Comparison of ENCODE assay signal across 15 cellular contexts in genomic region chr7:471191-471865, GRCh38. TPM values are rescaled to one million over a fixed set of nuclear protein-coding genes. Genes with fewer than 3 reads are reported as not detected.
DNase-seq lines count a peak whose midpoint lies in the region; TF ChIP-seq lines count a peak whose summit lies in the region.
"Had no signal": no experiment of that assay in that cellular context is flagged by ENCODE, and none has a peak within 500 bp of the region (broad histone marks: within the 10 kb centered on the region; RNA-seq: fewer than 3 reads in every experiment).

No MANE protein-coding gene starts in this region.

- peak overlapping the region; percentile 58; the same call in 1 of the 2 replicates for H3K27ac Mint-ChIP-seq in HFFc6
- H3K27ac Mint-ChIP-seq in endodermal cell, result no peak overlapping the region
- H3K27ac Mint-ChIP-seq: memory B cell had no signal

- H3K9me3 Mint-ChIP-seq in HFFc6 (peaks cover 15% of the 10 kb centered on the region), endodermal cell (peaks cover 18% of the 10 kb centered on the region)

- CTCF ChIA-PET in mammary epithelial cell (lab: Charles Lee; ENCODE audit: low non-redundant PET), result interaction anchor here (0.7 kb wide), 1 partner anchor 136 kb away, joined by 3 read pairs; no protein-coding TSS in a partner anchor

- H3K4me1 ChIP-seq in mammary epithelial cell (ENCODE audit: insufficient read depth, low read length) (peaks cover 15% of the 10 kb centered on the region), mesendoderm (ENCODE audit: control insufficient read depth, low read depth, low read length) (no peaks in the 10 kb centered on the region), spleen (peaks cover 0 to 27% (median 12%) of the 10 kb centered on the region in 6 donors), endodermal cell (ENCODE audit: control insufficient read depth, insufficient read depth, low read length) (peaks cover 4% of the 10 kb centered on the region)

- H4K5ac ChIP-seq in mesendoderm (ENCODE audit: low read length), result no peak overlapping the region

- H3K9ac ChIP-seq in mammary epithelial cell (ENCODE audit: insufficient read depth, low read length), result no peak overlapping the region
- H3K9ac ChIP-seq in mesendoderm (ENCODE audit: low read length), result no peak overlapping the region
- no peak overlapping the region for H3K9ac ChIP-seq in endodermal cell (ENCODE audit: extremely low read depth, low read length, poor library complexity, severe bottlenecking)

- H3K56ac ChIP-seq in mesendoderm (ENCODE audit: low read length), result peak overlapping the region; percentile 7

- no peak overlapping the region for H3K18ac ChIP-seq in mesendoderm (ENCODE audit: low read length)

- in situ Hi-C loops in mammary epithelial cell (cut with MboI; ENCODE audit: low sequenced_read_pairs in 2 of 2), result no loop called here

- H3K27me3 Mint-ChIP-seq in HFFc6 (ENCODE audit: insufficient read depth) (peaks cover 7% of the 10 kb centered on the region), endodermal cell (ENCODE audit: insufficient read depth) (peaks cover 5% of the 10 kb centered on the region)

- no peaks in the 10 kb centered on the region for H3K79me2 ChIP-seq in mammary epithelial cell (ENCODE audit: insufficient read depth, low read length)
- no peaks in the 10 kb centered on the region for H3K79me2 ChIP-seq in mesendoderm (ENCODE audit: control insufficient read depth, insufficient read depth, low read length)

- H4K20me1 ChIP-seq in mammary epithelial cell (ENCODE audit: insufficient read depth, low read length), result no peaks in the 10 kb centered on the region

- no peak overlapping the region for H3K23ac ChIP-seq in mesendoderm (ENCODE audit: low read length)

- H3K9me3 ChIP-seq in mammary epithelial cell (replicated peaks; ENCODE audit: insufficient read depth, low read length) (no peaks in the 10 kb centered on the region), spleen (peaks cover 0 to 21% (median 10%) of the 10 kb centered on the region in 8 donors), endodermal cell (ENCODE audit: control insufficient read depth, low read length) (no peaks in the 10 kb centered on the region)

- H2BK5ac ChIP-seq in mesendoderm (ENCODE audit: low read length), result no peak overlapping the region

- no peaks in the 10 kb centered on the region for H3K79me1 ChIP-seq in mesendoderm (ENCODE audit: low read length)

- H2BK15ac ChIP-seq in mesendoderm (replicated peaks; ENCODE audit: low read depth), result no peak overlapping the region

- H3K4me2 ChIP-seq in mammary epithelial cell (ENCODE audit: insufficient read depth, low read depth, low read length) (peak overlapping the region; percentile 58), mesendoderm (ENCODE audit: low read length) (no peak overlapping the region)

- no peak overlapping the region for H2BK120ac ChIP-seq in mesendoderm (ENCODE audit: low read depth, low read length)

- H3K4me3 ChIP-seq in mammary epithelial cell (replicated peaks in 1 of 3; ENCODE audit: insufficient read depth in 1 of 3, low read depth in 2 of 3, low read length in 3 of 3) (peak overlapping the region in 1 of 3 experiments; percentile 10), mesendoderm (ENCODE audit: low read length) (no peak overlapping the region), spleen (no peak overlapping the region), endodermal cell (ENCODE audit: low read length) (no peak overlapping the region)

- no peak overlapping the region for H3K4ac ChIP-seq in mesendoderm (ENCODE audit: low read depth, low read length)

- no peak overlapping the region for H4K8ac ChIP-seq in mesendoderm (ENCODE audit: low read depth, low read length)

- H3K27me3 ChIP-seq in mammary epithelial cell (ENCODE audit: insufficient read depth, low read length), result no peaks in the 10 kb centered on the region
- H3K27me3 ChIP-seq in mesendoderm (ENCODE audit: insufficient read depth, low read length, poor library complexity), result no peaks in the 10 kb centered on the region
- peaks cover 0 to 14% (median 0%) of the 10 kb centered on the region in 7 donors for H3K27me3 ChIP-seq in spleen (replicated peaks in 1 of 7)
- no peaks in the 10 kb centered on the region for H3K27me3 ChIP-seq in endodermal cell (ENCODE audit: control insufficient read depth, insufficient read depth, low read length, poor library complexity, severe bottlenecking)

- no peak overlapping the region for H3K4me3 Mint-ChIP-seq in HFFc6
- no peak overlapping the region for H3K4me3 Mint-ChIP-seq in endodermal cell
- H3K4me3 Mint-ChIP-seq: memory B cell had no signal

- H3K4me1 Mint-ChIP-seq in HFFc6 (ENCODE audit: low read depth) (peaks cover 12% of the 10 kb centered on the region), endodermal cell (no peaks in the 10 kb centered on the region)

- dilution Hi-C loops in mammary epithelial cell (cut with HindIII; ENCODE audit: low sequenced_read_pairs), result no loop called here

- H2AFZ ChIP-seq in mammary epithelial cell (ENCODE audit: low read depth, low read length), result peak overlapping the region; percentile 72

- H3K36me3 ChIP-seq in mammary epithelial cell (ENCODE audit: insufficient read depth, low read length) (no peaks in the 10 kb centered on the region), mesendoderm (ENCODE audit: control insufficient read depth, insufficient read depth, low read length) (no peaks in the 10 kb centered on the region), spleen (no peaks in the 10 kb centered on the region), endodermal cell (ENCODE audit: control insufficient read depth, insufficient read depth, low read length) (no peaks in the 10 kb centered on the region)

- H2AK5ac ChIP-seq in mesendoderm (ENCODE audit: low read length), result no peak overlapping the region

- TF ChIP-seq CTCF in HFFc6 (IDR thresholded peaks at IDR 0.05) (no peak), mammary epithelial cell (conservative IDR thresholded peaks at IDR 0.05 in 1 of 2, IDR thresholded peaks at IDR 0.05 in 1 of 2; ENCODE audit: extremely low read depth in 1 of 2, insufficient read depth in 1 of 2, low read depth in 1 of 2, low read length in 2 of 2) (no peak), spleen (IDR thresholded peaks at IDR 0.05 in 8 of 11, conservative IDR thresholded peaks at IDR 0.05 in 3 of 11) (no peak), endodermal cell (conservative IDR thresholded peaks at IDR 0.05) (no peak)

- no peak for TF ChIP-seq POLR2A in spleen (IDR thresholded peaks at IDR 0.05)

- WGBS in mammary epithelial cell (ENCODE audit: low coverage, missing lambda C conversion rate), result 59% methylated on average over 14 of the region's 21 CpGs
- no CpG with 5 or more reads among the region's 21 CpGs for WGBS in mesendoderm (ENCODE audit: extremely low coverage, insufficient coverage, low lambda C conversion rate)
- WGBS in spleen, 5 donors, result 69 to 92% (median 85%) methylated on average over 14 to 20 of the region's 21 CpGs
- WGBS in endodermal cell (ENCODE audit: insufficient coverage in 1 of 2, insufficient read length in 1 of 2), 2 experiments, result 88 to 98% methylated on average over 5 to 20 of the region's 21 CpGs

- intact Hi-C loops in mammary epithelial cell (cut with micrococcal nuclease), result no loop called here
- intact Hi-C loops in spleen (cut with DNase I; ENCODE audit: low total_unique reads), result no loop called here

- peaks cover 6% of the 10 kb centered on the region for H3K36me3 Mint-ChIP-seq in HFFc6 (ENCODE audit: low read depth)
- H3K36me3 Mint-ChIP-seq in endodermal cell (ENCODE audit: low read depth), result no peaks in the 10 kb centered on the region

- BruUV-seq in mammary epithelial cell (replicated peaks; lab: Mats Ljungman, UMichigan), result no TSS peak

- H3K27ac ChIP-seq in mammary epithelial cell (ENCODE audit: insufficient read depth, low read depth, low read length) (no peak overlapping the region), mesendoderm (ENCODE audit: low read depth, low read length) (no peak overlapping the region), spleen (peak overlapping the region in 7 of 8 donors; percentile 30 to 77 (median 72)), endodermal cell (ENCODE audit: low read depth, low read length) (no peak overlapping the region)
- H3K27ac ChIP-seq: VCaP had no signal

- no peak for DNase-seq in HFFc6
- DNase-seq in mammary epithelial cell, result no peak
- no peak for DNase-seq in mesendoderm
- DNase-seq in spleen, result no peak
- DNase-seq in endodermal cell, result no peak
- DNase-seq in COLO668 (lab: John Stamatoyannopoulos, UW; ENCODE audit: unreplicated experiment), result no peak
- no peak for DNase-seq in DMS153 treated with DMSO at 0.1 percent for 48 hours (lab: John Stamatoyannopoulos, UW; ENCODE audit: unreplicated experiment)
- DNase-seq: effector CD8-positive, alpha-beta T cell; KG1; NCI-H187; NCI-H82; retina; SIG-M5 had no signal

RNA-seq across cellular contexts. Expression of gene PDGFA, which starts 48.3 kb away (rescaled TPM):
- 1 to 10 TPM; 7.1 to 8.7 (median 7.8) TPM for total RNA-seq in HFFc6 (2021; fragmentation: NEBNext Ultra II Directional; extraction: Animal tissue kit (Norgen Biotek cat#: 25700))
- 100 to 1,000 TPM in 1 of 2 donors, 10 to 100 TPM in 1; 60.5 to 167 TPM for total RNA-seq in mammary epithelial cell
- polyA plus RNA-seq in mammary epithelial cell, result 29.2 TPM
- polyA minus RNA-seq in mammary epithelial cell, result 93.4 TPM
- polyA plus RNA-seq in mesendoderm (2013, experiment 1 of 2), result 11.3 TPM
- polyA plus RNA-seq in mesendoderm (2013, experiment 2 of 2), result 11.5 TPM
- total RNA-seq in spleen, result 10 to 100 TPM; 16.1 to 49.5 (median 24.5) TPM
- 10 to 100 TPM in 1 of 3 donors, 1 to 10 TPM in 2; 6.1 to 16.8 (median 9.9) TPM for polyA plus RNA-seq in spleen
- total RNA-seq in endodermal cell, result 10 to 100 TPM; 11.9 to 24.1 TPM
- 7.7 TPM for polyA plus RNA-seq in endodermal cell (2013, experiment 1 of 2)
- 5.3 TPM for polyA plus RNA-seq in endodermal cell (2013, experiment 2 of 2)

Comparison
In these comparisons a context has a peak if more than half of its experiments do, and no peak if none do; other contexts are left out.
1. H3K27ac ChIP-seq: peak in spleen (7 of 8); none in mammary epithelial cell (single experiment), mesendoderm (single experiment) and endodermal cell (single experiment).